Comparison of ENCODE assay signal across 8 cellular contexts in the genomic region with DNA sequence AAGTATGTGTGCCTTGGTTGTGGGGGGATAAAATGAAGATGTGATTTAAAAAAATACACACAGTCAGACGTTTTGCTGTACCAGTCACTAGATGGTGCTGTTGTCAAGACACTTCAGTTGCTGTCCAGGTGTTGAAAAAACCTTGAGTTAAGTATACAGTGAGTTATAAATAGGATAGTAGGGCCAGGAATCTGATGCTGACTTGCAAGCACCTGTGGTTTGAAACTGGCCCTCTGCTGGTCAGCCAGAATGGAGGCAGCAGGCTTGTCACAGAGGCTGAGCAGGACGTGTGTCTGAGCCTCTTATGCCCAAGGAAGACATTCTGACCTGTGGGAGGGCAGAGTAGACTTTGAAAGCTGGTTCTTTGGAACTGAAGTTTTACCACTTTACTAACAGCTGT. TPM values are rescaled to one million over a fixed set of nuclear protein-coding genes. Genes with fewer than 3 reads are reported as not detected.
DNase-seq lines count a peak whose midpoint lies in the region; ATAC-seq and TF ChIP-seq lines count a peak whose summit lies in the region.

No MANE protein-coding gene starts in this region.

- H3K36me3 ChIP-seq in body of pancreas (replicated peaks in 1 of 2; ENCODE audit: insufficient read depth in 1 of 2, low read depth in 2 of 2): no peaks in the 10 kb centered on the region
- H3K36me3 ChIP-seq in tibial nerve: peaks cover 0 to 85% (median 0%) of the 10 kb centered on the region in 3 donors

- no peaks in the 10 kb centered on the region for H3K27me3 ChIP-seq in body of pancreas
- H3K27me3 ChIP-seq in tibial nerve: no peaks in the 10 kb centered on the region

- intact Hi-C loops in body of pancreas (cut with DNase I): no loop called here
- intact Hi-C loops in lower leg skin (cut with DNase I; ENCODE audit: low total_unique reads): no loop called here

- H3K27ac ChIP-seq in body of pancreas (no peak overlapping the region), tibial nerve (no peak overlapping the region)

- TF ChIP-seq EP300 in tibial nerve (IDR thresholded peaks at IDR 0.05): no peak

- H3K4me3 ChIP-seq in body of pancreas: no peak overlapping the region
- H3K4me3 ChIP-seq in tibial nerve: no peak overlapping the region
- H3K4me3 ChIP-seq in lower leg skin (ENCODE audit: low read depth, poor library complexity, severe bottlenecking): no peak overlapping the region

- TF ChIP-seq CTCF in body of pancreas (IDR thresholded peaks at IDR 0.05) (peak; percentile 47 to 86 (median 52)), tibial nerve (IDR thresholded peaks at IDR 0.05) (peak in 4 of 5 experiments; percentile 19 to 37 (median 32)), lower leg skin (IDR thresholded peaks at IDR 0.05) (no peak)

- ATAC-seq in body of pancreas: peak; percentile 85

- H3K4me1 ChIP-seq in body of pancreas (no peaks in the 10 kb centered on the region), tibial nerve (no peaks in the 10 kb centered on the region)

- H3K9me3 ChIP-seq in body of pancreas: no peaks in the 10 kb centered on the region
- no peaks in the 10 kb centered on the region for H3K9me3 ChIP-seq in tibial nerve

- DNase-seq in stimulated activated CD8-positive, alpha-beta memory T cell treated with anti-CD3 and anti-CD28 coated beads, Interleukin-12 subunit alpha, Interleukin-12 subunit beta, amount 100 ng/mL, for 1 hour (ENCODE audit: low read depth): peak; percentile 2
- DNase-seq in stimulated activated CD8-positive, alpha-beta memory T cell treated with anti-CD3 and anti-CD28 coated beads, Interleukin-4, amount 100 ng/mL, for 48 hours: no peak
- peak; percentile 57 for DNase-seq in KBM-7
- DNase-seq in OCI-M1 (lab: John Stamatoyannopoulos, UW): peak; percentile 67
- peak; percentile 38 to 73 (median 52) for DNase-seq in body of pancreas
- DNase-seq in iris pigment epithelial cell (ENCODE audit: low read depth): peak; percentile 71
- no peak for DNase-seq in tibial nerve (ENCODE audit: low spot score in 2 of 2)
- DNase-seq in lower leg skin (ENCODE audit: low spot score in 2 of 2): no peak

- TF ChIP-seq POLR2A in body of pancreas (IDR thresholded peaks at IDR 0.05) (no peak), tibial nerve (IDR thresholded peaks at IDR 0.05) (no peak), lower leg skin (IDR thresholded peaks at IDR 0.05) (no peak)

- WGBS in body of pancreas, 2 donors: 19 to 25% methylated on average over 2 of the region's 2 CpGs
- WGBS in tibial nerve, 2 donors: 37 to 41% methylated on average over 2 of the region's 2 CpGs
- WGBS in lower leg skin, 2 donors: 47 to 49% methylated on average over 2 of the region's 2 CpGs

- in situ Hi-C loops in KBM-7 (cut with MboI; ENCODE audit: low pct_unique_long_range_greater_than_20kb, low sequenced_read_pairs): no loop called here

RNA-seq across cellular contexts. Expression of a gene that starts 27.8 kb away (rescaled TPM):
- total RNA-seq in body of pancreas (10 to 100 TPM in 1 of 2 donors, 1 to 10 TPM in 1; 6.0 to 15.5 TPM), tibial nerve (10 to 100 TPM in 3 of 4 donors, 1 to 10 TPM in 1; 9.2 to 12.9 (median 12.7) TPM), lower leg skin (10 to 100 TPM in 3 of 4 donors, 1 to 10 TPM in 1; 7.1 to 16.2 (median 12.9) TPM)

RNA-seq across cellular contexts. Expression of a gene that starts 51.4 kb away (rescaled TPM):
- total RNA-seq in body of pancreas (10 to 100 TPM; 15.8 to 23.4 TPM), tibial nerve (10 to 100 TPM; 39.3 to 45.0 (median 40.9) TPM), lower leg skin (10 to 100 TPM; 24.5 to 34.1 (median 28.1) TPM)

Comparison
In these comparisons a context has a peak if more than half of its experiments do, and no peak if none do; other contexts are left out.
1. DNase-seq: peak in stimulated activated CD8-positive, alpha-beta memory T cell treated with anti-CD3 and anti-CD28 coated beads, Interleukin-12 subunit alpha, Interleukin-12 subunit beta, amount 100 ng/mL, for 1 hour (single experiment), KBM-7 (single experiment), OCI-M1 (single experiment), body of pancreas (4 of 4) and iris pigment epithelial cell (single experiment); none in stimulated activated CD8-positive, alpha-beta memory T cell treated with anti-CD3 and anti-CD28 coated beads, Interleukin-4, amount 100 ng/mL, for 48 hours (single experiment), tibial nerve (0 of 2) and lower leg skin (0 of 2).
2. CTCF ChIP-seq: peak in body of pancreas (7 of 7) and tibial nerve (4 of 5); none in lower leg skin (0 of 3).